Comparison of ENCODE assay signal across 21 cellular contexts in the genomic region with DNA sequence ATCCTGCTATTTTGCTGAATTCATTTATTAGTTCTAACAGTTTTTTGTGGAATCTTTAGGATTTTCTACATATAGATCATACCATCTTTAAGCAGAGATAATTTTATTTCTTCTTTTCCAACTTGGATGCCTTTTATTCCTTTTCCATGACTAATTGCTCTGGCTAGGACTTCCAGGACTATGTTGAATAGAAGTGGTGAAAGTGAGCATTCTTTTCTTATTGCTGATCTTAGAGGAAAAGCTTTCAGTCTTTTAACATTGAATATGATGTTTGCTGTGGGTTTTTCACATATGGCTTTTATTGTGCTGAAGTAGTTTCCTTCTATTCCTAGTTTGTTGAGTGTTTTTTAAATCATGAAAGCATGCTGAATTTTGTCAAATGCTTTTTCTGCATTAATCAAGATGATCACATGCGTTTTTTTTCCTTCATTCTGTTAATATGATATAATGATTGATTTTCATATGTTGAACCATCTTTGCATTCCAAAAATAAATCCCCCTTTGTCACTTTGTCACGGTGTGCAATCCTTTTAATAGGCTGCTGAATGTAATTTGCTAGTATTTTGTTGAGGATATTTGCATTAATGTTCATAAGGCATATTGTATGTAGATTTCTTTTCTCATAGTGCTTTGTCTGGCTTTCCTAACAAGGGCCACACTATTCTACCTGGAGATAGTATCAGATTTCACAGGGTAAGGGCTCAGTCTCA.
DNase-seq lines count a peak whose midpoint lies in the region; ATAC-seq, FAIRE-seq and TF ChIP-seq lines count a peak whose summit lies in the region.
"Had no signal": no experiment of that assay in that cellular context is flagged by ENCODE, and none has a peak within 500 bp of the region (broad histone marks: within the 10 kb centered on the region; RNA-seq: fewer than 3 reads in every experiment).

No MANE protein-coding gene starts in this region.

- dilution Hi-C loops in IMR-90 (cut with HindIII; ENCODE audit: low sequenced_read_pairs, unreplicated experiment) = no loop called here

- no peak overlapping the region for H2BK120ac ChIP-seq in IMR-90 (ENCODE audit: low read depth, low read length)

- H3K9me1 ChIP-seq in IMR-90 (ENCODE audit: insufficient read depth, low read length) = no peaks in the 10 kb centered on the region

- H4K5ac ChIP-seq in IMR-90 (ENCODE audit: low read depth, low read length) = no peak overlapping the region

- no peak overlapping the region for H3K4me2 ChIP-seq in IMR-90 (ENCODE audit: low read depth, low read length)
- H3K4me2 ChIP-seq: BLaER1 treated with 17β-estradiol and CSF1 and Interleukin-3, amounts not matched to agents 10 nM and 100 nM; SK-N-SH had no signal

- no peak overlapping the region for H2AK5ac ChIP-seq in IMR-90 (ENCODE audit: low read depth, low read length)

- no peak overlapping the region for H3K14ac ChIP-seq in IMR-90 (replicated peaks; ENCODE audit: low read depth, low read length)

- H3K27me3 Mint-ChIP-seq in chondrocyte (ENCODE audit: low read depth) = peaks cover 11% of the 10 kb centered on the region

- POLR2A ChIA-PET in BJ (lab: Charles Lee) = no interaction called here
- POLR2A ChIA-PET in IMR-90 (lab: Charles Lee; ENCODE audit: unreplicated experiment) = no interaction called here

- CTCF ChIA-PET in BJ (lab: Yijun Ruan, JAX) = interaction anchor here (1.2 to 5.1 kb wide), 3 partner anchors 10 to 62 kb away, joined by 3 to 28 read pairs (median 4); no protein-coding TSS in a partner anchor
- CTCF ChIA-PET in IMR-90 (lab: Yijun Ruan, JAX) = interaction anchor here (1.2 kb wide), 1 partner anchor 55 kb away, joined by 4 read pairs; no protein-coding TSS in a partner anchor

- H3K27ac ChIP-seq in IMR-90 (ENCODE audit: insufficient read depth, low read length) = no peak overlapping the region
- H3K27ac ChIP-seq: BLaER1 treated with 17β-estradiol and CSF1 and Interleukin-3, amounts not matched to agents 10 nM and 100 nM had no signal

- H3K9me3 ChIP-seq in IMR-90 (ENCODE audit: control insufficient read depth, insufficient read depth, low read length) = no peaks in the 10 kb centered on the region
- H3K9me3 ChIP-seq: SK-N-SH had no signal

- no CpG with 5 or more reads among the region's 2 CpGs for WGBS in IMR-90 (ENCODE audit: extremely low coverage in 2 of 2, insufficient read length in 1 of 2), 2 experiments

- H4K20me1 ChIP-seq in IMR-90 (ENCODE audit: insufficient read depth, low read length) = no peaks in the 10 kb centered on the region
- H4K20me1 ChIP-seq: BLaER1 treated with 17β-estradiol and CSF1 and Interleukin-3, amounts not matched to agents 10 nM and 100 nM had no signal

- no peak overlapping the region for H3K9ac ChIP-seq in IMR-90 (ENCODE audit: low read depth, low read length)
- H3K9ac ChIP-seq: BLaER1 treated with 17β-estradiol and CSF1 and Interleukin-3, amounts not matched to agents 10 nM and 100 nM; SK-N-SH had no signal

- no peak for TF ChIP-seq POLR2A in IMR-90 (IDR thresholded peaks at IDR 0.05; ENCODE audit: low read depth, low read length)

- DNase-seq in BJ (ENCODE audit: low read depth) = peak; percentile 25
- peak; percentile 43 for DNase-seq in IMR-90
- DNase-seq in chondrocyte (ENCODE audit: low spot score) = no peak
- DNase-seq in fibroblast of pulmonary artery (ENCODE audit: low read depth) = peak; percentile 13
- DNase-seq in DMS79 (lab: John Stamatoyannopoulos, UW) = no peak
- no peak for DNase-seq in D721Med (ENCODE audit: insufficient read length, low spot score)
- DNase-seq in hepatic stellate cell (ENCODE audit: low spot score) = no peak
- DNase-seq: CD8-positive, alpha-beta T cell; HCEC 1CT; KG1; NCI-H1417 treated with DMSO at 0.1 percent for 48 hours; NCI-H187 treated with DMSO at 0.1 percent for 48 hours; NCI-H2227 treated with DMSO at 0.1 percent for 48 hours; NCI-H524 treated with DMSO at 0.1 percent for 48 hours; PC-3; RPMI8226; SHP77 treated with DMSO at 0.1 percent for 48 hours; SK-N-SH had no signal

- H3K4me3 ChIP-seq in BJ (ENCODE audit: low read depth, low read length) = no peak overlapping the region
- no peak overlapping the region for H3K4me3 ChIP-seq in IMR-90 (ENCODE audit: insufficient read depth, low read depth, low read length)
- no peak overlapping the region for H3K4me3 ChIP-seq in fibroblast of pulmonary artery (replicated peaks; ENCODE audit: low read depth, low read length)
- H3K4me3 ChIP-seq: BLaER1 treated with 17β-estradiol and CSF1 and Interleukin-3, amounts not matched to agents 10 nM and 100 nM had no signal

- in situ Hi-C loops in IMR-90 (cut with MboI; ENCODE audit: low sequenced_read_pairs) = no loop called here

- peak overlapping the region; percentile 43 for H3K27ac Mint-ChIP-seq in chondrocyte (ENCODE audit: unreplicated experiment)
- H3K27ac Mint-ChIP-seq: CD8-positive, alpha-beta T cell had no signal

- intact Hi-C loops in IMR-90 (cut with micrococcal nuclease) = no loop called here

- no peak overlapping the region for H2BK15ac ChIP-seq in IMR-90 (ENCODE audit: low read depth, low read length)

- no peak overlapping the region for H3K23ac ChIP-seq in IMR-90 (ENCODE audit: low read depth, low read length)

- no peaks in the 10 kb centered on the region for H3K36me3 ChIP-seq in BJ (ENCODE audit: control insufficient read depth, insufficient read depth, low read length)
- no peaks in the 10 kb centered on the region for H3K36me3 ChIP-seq in IMR-90 (ENCODE audit: control insufficient read depth, insufficient read depth, low read length)
- H3K36me3 ChIP-seq: BLaER1 treated with 17β-estradiol and CSF1 and Interleukin-3, amounts not matched to agents 10 nM and 100 nM had no signal

- no peak for TF ChIP-seq RAD21 in IMR-90 (IDR thresholded peaks at IDR 0.05; ENCODE audit: low read length)

- no peaks in the 10 kb centered on the region for H3K4me1 ChIP-seq in IMR-90 (ENCODE audit: control insufficient read depth, insufficient read depth, low read length)

- no peak for FAIRE-seq in D721Med (lab: Jason Lieb, UNC)
- FAIRE-seq: G401.6 had no signal

- peaks cover 9% of the 10 kb centered on the region for H3K9me3 Mint-ChIP-seq in chondrocyte (ENCODE audit: low read depth)

- H3K27me3 ChIP-seq in BJ (ENCODE audit: control insufficient read depth, insufficient read depth, low read length) (no peaks in the 10 kb centered on the region), IMR-90 (ENCODE audit: control insufficient read depth, insufficient read depth, low read length) (no peaks in the 10 kb centered on the region)
- H3K27me3 ChIP-seq: BLaER1 treated with 17β-estradiol and CSF1 and Interleukin-3, amounts not matched to agents 10 nM and 100 nM had no signal

- no peak overlapping the region for H2AK9ac ChIP-seq in IMR-90 (replicated peaks; ENCODE audit: low read depth, low read length, poor library complexity)

- peaks cover 6% of the 10 kb centered on the region for H3K4me1 Mint-ChIP-seq in chondrocyte (ENCODE audit: low read depth)

- H3K18ac ChIP-seq in IMR-90 (ENCODE audit: low read depth, low read length) = no peak overlapping the region

- ATAC-seq in IMR-90 (ENCODE audit: low read depth) (peak; percentile 63), HG02588 (IDR thresholded peaks at IDR 0.05; ENCODE audit: unreplicated experiment) (no peak)
- ATAC-seq: CD8-positive, alpha-beta T cell; PC-3 had no signal

- H2AFZ ChIP-seq in IMR-90 (replicated peaks; ENCODE audit: low read length, poor library complexity) = no peak overlapping the region

- H3K79me1 ChIP-seq in IMR-90 (ENCODE audit: low read depth in 1 of 2, low read length in 2 of 2) = no peaks in the 10 kb centered on the region

- H2BK20ac ChIP-seq in IMR-90 (ENCODE audit: low read depth, low read length) = no peak overlapping the region

- H3K56ac ChIP-seq in IMR-90 (ENCODE audit: extremely low read depth, insufficient read depth, low read length) = no peak overlapping the region

- H4K8ac ChIP-seq in IMR-90 (ENCODE audit: low read depth in 2 of 2, low read length in 2 of 2) = no peak overlapping the region

- H4K91ac ChIP-seq in IMR-90 (ENCODE audit: insufficient read depth, low read depth, low read length) = no peak overlapping the region

- H2BK5ac ChIP-seq in IMR-90 (ENCODE audit: low read depth, low read length, poor library complexity, severe bottlenecking) = no peak overlapping the region

- no peak overlapping the region for H3K4me3 Mint-ChIP-seq in chondrocyte (ENCODE audit: unreplicated experiment)
- H3K4me3 Mint-ChIP-seq: CD8-positive, alpha-beta T cell had no signal

- TF ChIP-seq CTCF in BJ (IDR thresholded peaks at IDR 0.05; ENCODE audit: insufficient read depth, low read depth, low read length) = no peak
- no peak for TF ChIP-seq CTCF in IMR-90 (conservative IDR thresholded peaks at IDR 0.05; ENCODE audit: low read depth, low read length)
- TF ChIP-seq CTCF in chondrocyte (IDR thresholded peaks at IDR 0.05) = no peak
- no peak for TF ChIP-seq CTCF in fibroblast of pulmonary artery (IDR thresholded peaks at IDR 0.05; ENCODE audit: low read length, missing control alignments)
- TF ChIP-seq CTCF in D721Med (IDR thresholded peaks at IDR 0.05; ENCODE audit: insufficient read depth, missing control alignments) = no peak

- H3K4ac ChIP-seq in IMR-90 (ENCODE audit: low read depth, low read length) = no peak overlapping the region

- no peaks in the 10 kb centered on the region for H3K36me3 Mint-ChIP-seq in chondrocyte (ENCODE audit: low read depth)
- H3K36me3 Mint-ChIP-seq: CD8-positive, alpha-beta T cell had no signal

- no TSS peak for BruUV-seq in IMR-90 (replicated peaks; lab: Mats Ljungman, UMichigan)

TF ChIP-seq in IMR-90, 13 proteins besides CTCF, POLR2A, EP300 and RAD21:
- TF ChIP-seq CEBPB (IDR thresholded peaks at IDR 0.05; ENCODE audit: low read depth, low read length) (no peak), SMC3 (IDR thresholded peaks at IDR 0.05; ENCODE audit: low read depth, low read length) (no peak), FOS (IDR thresholded peaks at IDR 0.05; ENCODE audit: low read depth, low read length) (no peak), CHD1 (IDR thresholded peaks at IDR 0.05; ENCODE audit: low read depth, low read length) (no peak), MAFK (IDR thresholded peaks at IDR 0.05; ENCODE audit: low read depth, low read length) (no peak)
- TF ChIP-seq, protein P1, sequence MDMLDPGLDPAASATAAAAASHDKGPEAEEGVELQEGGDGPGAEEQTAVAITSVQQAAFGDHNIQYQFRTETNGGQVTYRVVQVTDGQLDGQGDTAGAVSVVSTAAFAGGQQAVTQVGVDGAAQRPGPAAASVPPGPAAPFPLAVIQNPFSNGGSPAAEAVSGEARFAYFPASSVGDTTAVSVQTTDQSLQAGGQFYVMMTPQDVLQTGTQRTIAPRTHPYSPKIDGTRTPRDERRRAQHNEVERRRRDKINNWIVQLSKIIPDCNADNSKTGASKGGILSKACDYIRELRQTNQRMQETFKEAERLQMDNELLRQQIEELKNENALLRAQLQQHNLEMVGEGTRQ (IDR thresholded peaks at IDR 0.05; ENCODE audit: low read depth, low read length) = no peak

Comparison
In these comparisons a context has a peak if more than half of its experiments do, and no peak if none do; other contexts are left out.
1. DNase-seq: peak in BJ (single experiment), IMR-90 (single experiment) and fibroblast of pulmonary artery (single experiment); none in chondrocyte (single experiment), DMS79 (single experiment), D721Med (single experiment) and hepatic stellate cell (single experiment).